8 cellular contexts compared by ENCODE assay signal in the genomic region with DNA sequence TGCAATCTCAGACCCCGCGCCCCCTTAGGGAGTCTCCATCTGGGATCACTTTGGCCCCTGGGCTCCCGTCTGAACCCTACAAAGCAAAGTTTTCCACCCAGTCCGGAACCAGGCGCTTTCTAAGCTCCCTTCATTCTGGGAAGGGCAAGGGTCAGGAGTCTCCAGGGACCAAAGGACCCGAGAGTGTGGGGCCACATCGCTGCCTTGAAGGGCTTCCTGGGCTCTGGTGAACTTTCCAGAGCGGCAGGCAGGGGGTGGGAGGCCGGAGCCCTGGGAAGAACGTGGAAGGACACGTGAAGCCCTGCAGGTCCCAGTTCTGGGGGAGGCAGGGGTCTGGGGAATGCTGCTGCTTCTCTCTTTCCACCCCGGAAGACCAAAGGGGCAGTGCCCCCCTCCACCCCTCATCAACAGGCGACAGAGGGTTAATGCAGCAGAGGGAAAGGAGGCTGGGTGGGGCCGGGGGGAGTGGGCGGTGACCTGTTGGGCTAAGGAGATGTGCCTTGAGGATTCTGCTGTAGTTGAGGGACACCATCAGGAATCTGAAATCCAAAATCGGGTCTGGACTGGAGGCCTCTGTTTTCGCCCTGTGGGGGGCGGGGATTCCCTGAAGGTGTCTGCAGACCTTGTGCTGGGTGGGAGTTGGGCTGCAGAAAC. TPM values are rescaled to one million over a fixed set of nuclear protein-coding genes. Genes with fewer than 3 reads are reported as not detected.
DNase-seq lines count a peak whose midpoint lies in the region; ATAC-seq and TF ChIP-seq lines count a peak whose summit lies in the region.

No MANE protein-coding gene starts in this region.

- TF ChIP-seq EP300 in esophagus muscularis mucosa (IDR thresholded peaks at IDR 0.05): no peak

- H3K4me2 ChIP-seq in DOHH2 (ENCODE audit: low read length) (peak overlapping the region; percentile 67), OCI-LY7 (ENCODE audit: low read length) (peak overlapping the region; percentile 93)

- no peaks in the 10 kb centered on the region for H3K79me2 ChIP-seq in DOHH2 (ENCODE audit: control insufficient read depth, low read length)
- no peaks in the 10 kb centered on the region for H3K79me2 ChIP-seq in OCI-LY7 (ENCODE audit: insufficient read depth, low read depth, low read length)

- CTCF ChIA-PET in OCI-LY7 (lab: Charles Lee; ENCODE audit: unreplicated experiment): interaction anchor here (0.6 kb wide), 1 partner anchor 90 kb away, joined by 4 read pairs; no protein-coding TSS in a partner anchor

- H3K9me3 ChIP-seq in DOHH2 (ENCODE audit: control insufficient read depth, insufficient read depth, low read length) (no peaks in the 10 kb centered on the region), OCI-LY7 (ENCODE audit: low read length) (no peaks in the 10 kb centered on the region), esophagus muscularis mucosa (no peaks in the 10 kb centered on the region), neuron (ENCODE audit: low read length) (no peaks in the 10 kb centered on the region)

- intact Hi-C loops in OCI-LY7 (cut with micrococcal nuclease; ENCODE audit: unreplicated experiment) (no loop called here), esophagus muscularis mucosa (cut with DNase I) (no loop called here)

- DNase-seq in OCI-LY7 (ENCODE audit: low spot score) (peak; percentile 32), esophagus muscularis mucosa (ENCODE audit: extremely low spot score) (no peak), NCI-H345 treated with DMSO at 0.1 percent for 48 hours (lab: John Stamatoyannopoulos, UW; ENCODE audit: unreplicated experiment) (no peak)
- DNase-seq in activated naive CD4-positive, alpha-beta T cell treated with Interleukin-2 at 50 U/mL for 16 hours: no peak

- BruUV-seq in OCI-LY7 (replicated peaks; lab: Mats Ljungman, UMichigan): no TSS peak

- H3K4me3 ChIP-seq in DOHH2 (ENCODE audit: low read length) (peak overlapping the region; percentile 70), OCI-LY7 (ENCODE audit: low read depth, low read length, poor library complexity, severe bottlenecking) (peak overlapping the region; percentile 72), esophagus muscularis mucosa (peak overlapping the region; percentile 64 to 71 (median 69)), neuron (ENCODE audit: low read length) (peak overlapping the region; percentile 16)

- peaks cover 19% of the 10 kb centered on the region for H3K4me1 ChIP-seq in DOHH2 (ENCODE audit: control insufficient read depth, low read length)
- peaks cover 24% of the 10 kb centered on the region for H3K4me1 ChIP-seq in OCI-LY7 (ENCODE audit: insufficient read depth, low read length, poor library complexity, severe bottlenecking)
- peaks cover 22 to 42% (median 36%) of the 10 kb centered on the region in 4 donors for H3K4me1 ChIP-seq in esophagus muscularis mucosa
- peaks cover 17% of the 10 kb centered on the region for H3K4me1 ChIP-seq in neuron (ENCODE audit: insufficient read depth, low read length)

- H4K20me1 ChIP-seq in DOHH2 (ENCODE audit: control insufficient read depth, insufficient read depth, low read depth, low read length) (peaks cover 7% of the 10 kb centered on the region; the same call in 1 of the 2 replicates), OCI-LY7 (ENCODE audit: insufficient read depth, low read length) (no peaks in the 10 kb centered on the region)

- 16% methylated on average over 16 of the region's 18 CpGs for WGBS in esophagus muscularis mucosa

- no peaks in the 10 kb centered on the region for H3F3A ChIP-seq in DOHH2 (ENCODE audit: control insufficient read depth, insufficient read depth)

- H3K27ac ChIP-seq in DOHH2 (ENCODE audit: low read depth, low read length) (no peak overlapping the region), OCI-LY7 (ENCODE audit: low read depth, low read length, poor library complexity, severe bottlenecking) (peak overlapping the region; percentile 12), esophagus muscularis mucosa (replicated peaks in 1 of 4) (peak overlapping the region; percentile 36 to 72 (median 58))

- no peak for TF ChIP-seq POLR2A in esophagus muscularis mucosa (IDR thresholded peaks at IDR 0.05; ENCODE audit: low read depth)

- H3K27me3 ChIP-seq in DOHH2 (ENCODE audit: control insufficient read depth, low read length): peaks cover 39% of the 10 kb centered on the region
- peaks cover 0 to 13% (median 0%) of the 10 kb centered on the region in 4 donors for H3K27me3 ChIP-seq in esophagus muscularis mucosa
- peaks cover 59% of the 10 kb centered on the region for H3K27me3 ChIP-seq in neuron (ENCODE audit: insufficient read depth, low read length)

- H3K9me2 ChIP-seq in DOHH2 (replicated peaks; ENCODE audit: control insufficient read depth, low read length) (no peaks in the 10 kb centered on the region), OCI-LY7 (ENCODE audit: insufficient read depth, low read length) (no peaks in the 10 kb centered on the region)

- POLR2A ChIA-PET in OCI-LY7 (lab: Charles Lee): no interaction called here

- H3K36me3 ChIP-seq in DOHH2 (ENCODE audit: control insufficient read depth, low read length): no peaks in the 10 kb centered on the region
- no peaks in the 10 kb centered on the region for H3K36me3 ChIP-seq in OCI-LY7 (ENCODE audit: insufficient read depth, low read length)
- no peaks in the 10 kb centered on the region for H3K36me3 ChIP-seq in esophagus muscularis mucosa
- no peaks in the 10 kb centered on the region for H3K36me3 ChIP-seq in neuron (ENCODE audit: insufficient read depth, low read length)

- TF ChIP-seq CTCF in DOHH2 (IDR thresholded peaks at IDR 0.05; ENCODE audit: low read depth, low read length, poor library complexity, severe bottlenecking) (no peak), OCI-LY7 (conservative IDR thresholded peaks at IDR 0.05; ENCODE audit: low read length) (no peak), esophagus muscularis mucosa (IDR thresholded peaks at IDR 0.05) (peak in 1 of 3 experiments; percentile 9)

- H2AFZ ChIP-seq in OCI-LY7 (ENCODE audit: low read length) (peak overlapping the region; percentile 69), neuron (ENCODE audit: low read depth, low read length) (no peak overlapping the region)

- ATAC-seq in HG02610 (IDR thresholded peaks at IDR 0.05; ENCODE audit: unreplicated experiment): no peak
- no peak for ATAC-seq in HG02798 (IDR thresholded peaks at IDR 0.05; ENCODE audit: poor library complexity, unreplicated experiment)

RNA-seq across cellular contexts. Expression of a gene that starts 0.7 kb away (rescaled TPM):
- 10.1 and 10.9 TPM in 2 replicates for total RNA-seq in OCI-LY7 (2014; rRNA removed; shearing (Covaris generic))
- total RNA-seq in OCI-LY7 (2022) (21.2 and 24.1 TPM in 2 replicates), esophagus muscularis mucosa (10 to 100 TPM in 2 of 4 donors, 1 to 10 TPM in 2; 4.8 to 12.9 (median 9.9) TPM)

RNA-seq across cellular contexts. Expression of a gene that starts 49.4 kb away (rescaled TPM):
- total RNA-seq in OCI-LY7 (2014; rRNA removed; shearing (Covaris generic)): 0.19 TPM in 1 of 2 replicates, not detected in the other
- total RNA-seq in OCI-LY7 (2022) (0.29 and 0.48 TPM in 2 replicates), esophagus muscularis mucosa (not detected)

Comparison
In these comparisons a context has a peak if more than half of its experiments do, and no peak if none do; other contexts are left out.
1. H3K4me3 ChIP-seq: peak in every context shown above with its lines; median percentile 72 in OCI-LY7; 70 in DOHH2; 69 in esophagus muscularis mucosa; 16 in neuron.